In genomic region chr11:1017269-1018005, GRCh38 we compare ENCODE assay signal across 13 cellular contexts. TPM values are rescaled to one million over a fixed set of nuclear protein-coding genes. Genes with fewer than 3 reads are reported as not detected.
DNase-seq lines count a peak whose midpoint lies in the region; ATAC-seq, FAIRE-seq and TF ChIP-seq lines count a peak whose summit lies in the region.
"Had no signal": no experiment of that assay in that cellular context is flagged by ENCODE, and none has a peak within 500 bp of the region (broad histone marks: within the 10 kb centered on the region; RNA-seq: fewer than 3 reads in every experiment).

No MANE protein-coding gene starts in this region.

- H3K36me3 Mint-ChIP-seq in activated CD8-positive, alpha-beta memory T cell treated with anti-CD3 and anti-CD28 coated beads, Interleukin-2, amount 10 ng/mL, durations not matched to agents 7 days and 5 days, result no peaks in the 10 kb centered on the region
- peaks cover 0 to 7% of the 10 kb centered on the region in 2 donors for H3K36me3 Mint-ChIP-seq in activated naive CD4-positive, alpha-beta T cell treated with anti-CD3 and anti-CD28 coated beads, Interleukin-2, amount 50 U/mL, for 72 hours
- H3K36me3 Mint-ChIP-seq in stimulated activated effector memory CD8-positive, alpha-beta T cell treated with anti-CD3 and anti-CD28 coated beads, Interleukin-12 subunit alpha, Interleukin-12 subunit beta, amount 100 ng/mL, for 72 hours, result peaks cover 10% of the 10 kb centered on the region
- peaks cover 16% of the 10 kb centered on the region for H3K36me3 Mint-ChIP-seq in WTC11

- TF ChIP-seq CTCF in keratinocyte (optimal IDR thresholded peaks at IDR 0.05 in 1 of 3, IDR thresholded peaks at IDR 0.05 in 1 of 3, conservative IDR thresholded peaks at IDR 0.05 in 1 of 3; ENCODE audit: extremely low read depth in 1 of 3, insufficient read depth in 2 of 3, low read length in 3 of 3) (no peak), PC-9 (conservative IDR thresholded peaks at IDR 0.05) (no peak), WTC11 (IDR thresholded peaks at IDR 0.05) (no peak)

- dilution Hi-C loops in keratinocyte (cut with MboI; ENCODE audit: extremely low pct_ligation_motif_present, low sequenced_read_pairs), result no loop called here

- no peak overlapping the region for H3K9ac ChIP-seq in keratinocyte (ENCODE audit: control insufficient read depth, extremely low read depth, insufficient read depth, low read length)

- H3K27ac Mint-ChIP-seq in activated CD8-positive, alpha-beta memory T cell treated with anti-CD3 and anti-CD28 coated beads, Interleukin-2, amount 10 ng/mL, durations not matched to agents 7 days and 5 days, result no peak overlapping the region
- peak overlapping the region; percentile 1 to 2 for H3K27ac Mint-ChIP-seq in activated naive CD4-positive, alpha-beta T cell treated with anti-CD3 and anti-CD28 coated beads, Interleukin-2, amount 50 U/mL, for 72 hours
- H3K27ac Mint-ChIP-seq in stimulated activated effector memory CD8-positive, alpha-beta T cell treated with anti-CD3 and anti-CD28 coated beads, Interleukin-12 subunit alpha, Interleukin-12 subunit beta, amount 100 ng/mL, for 72 hours, result peak overlapping the region; percentile 5
- H3K27ac Mint-ChIP-seq in WTC11, result no peak overlapping the region

- H3K9me1 ChIP-seq in keratinocyte (ENCODE audit: control insufficient read depth, extremely low read depth, insufficient read depth, low read length), result no peaks in the 10 kb centered on the region

- POLR2A ChIA-PET in PC-9 (lab: Charles Lee; ENCODE audit: unreplicated experiment), result no interaction called here
- POLR2A ChIA-PET in WTC11 (lab: Charles Lee), result no interaction called here

- no peaks in the 10 kb centered on the region for H3K4me1 ChIP-seq in keratinocyte (ENCODE audit: control insufficient read depth, extremely low read depth, insufficient read depth, low read length)
- H3K4me1 ChIP-seq in PC-9 (replicated peaks; ENCODE audit: insufficient read depth), result no peaks in the 10 kb centered on the region

- no peak overlapping the region for H3K4me3 Mint-ChIP-seq in activated CD8-positive, alpha-beta memory T cell treated with anti-CD3 and anti-CD28 coated beads, Interleukin-2, amount 10 ng/mL, durations not matched to agents 7 days and 5 days
- no peak overlapping the region for H3K4me3 Mint-ChIP-seq in stimulated activated effector memory CD8-positive, alpha-beta T cell treated with anti-CD3 and anti-CD28 coated beads, Interleukin-12 subunit alpha, Interleukin-12 subunit beta, amount 100 ng/mL, for 72 hours
- H3K4me3 Mint-ChIP-seq in WTC11, result no peak overlapping the region

- no peaks in the 10 kb centered on the region for H4K20me1 ChIP-seq in keratinocyte (ENCODE audit: control insufficient read depth, extremely low read depth, insufficient read depth, low read length)
- H4K20me1 ChIP-seq in PC-9 (ENCODE audit: insufficient read depth), result no peaks in the 10 kb centered on the region

- H3F3A ChIP-seq in PC-9 (ENCODE audit: insufficient read depth, low read depth), result no peaks in the 10 kb centered on the region

- H3K9me3 ChIP-seq in keratinocyte (ENCODE audit: control insufficient read depth, low read depth, low read length) (peaks cover 7% of the 10 kb centered on the region), PC-9 (ENCODE audit: insufficient read depth, low read depth) (no peaks in the 10 kb centered on the region)

- no peaks in the 10 kb centered on the region for H3K27me3 ChIP-seq in keratinocyte (ENCODE audit: control insufficient read depth, extremely low read depth, insufficient read depth, low read length)
- H3K27me3 ChIP-seq in PC-9 (ENCODE audit: insufficient read depth, low read depth), result no peaks in the 10 kb centered on the region

- CTCF ChIA-PET in activated CD8-positive, alpha-beta memory T cell treated with anti-CD3 and anti-CD28 coated beads, Interleukin-2, amount 10 ng/mL, durations not matched to agents 7 days and 5 days (lab: Charles Lee), result no interaction called here
- CTCF ChIA-PET in PC-9 (lab: Charles Lee), result no interaction called here
- CTCF ChIA-PET in WTC11 (lab: Charles Lee), result no interaction called here

- ATAC-seq in activated CD8-positive, alpha-beta memory T cell treated with anti-CD3 and anti-CD28 coated beads, Interleukin-2, amount 10 ng/mL, durations not matched to agents 7 days and 5 days, result no peak
- ATAC-seq in activated naive CD4-positive, alpha-beta T cell treated with anti-CD3 and anti-CD28 coated beads, Interleukin-2, amount 50 U/mL, for 72 hours, result peak; percentile 20 to 46
- peak; percentile 39 for ATAC-seq in stimulated activated effector memory CD8-positive, alpha-beta T cell treated with anti-CD3 and anti-CD28 coated beads, Interleukin-12 subunit alpha, Interleukin-12 subunit beta, amount 100 ng/mL, for 72 hours
- no peak for ATAC-seq in WTC11

- DNase-seq in activated CD8-positive, alpha-beta memory T cell treated with anti-CD3 and anti-CD28 coated beads for 24 hours, result peak; percentile 65
- no peak for DNase-seq in activated CD8-positive, alpha-beta memory T cell treated with anti-CD3 and anti-CD28 coated beads, Interleukin-2, amount 10 ng/mL, durations not matched to agents 7 days and 5 days
- no peak for DNase-seq in activated naive CD4-positive, alpha-beta T cell treated with anti-CD3 and anti-CD28 coated beads, Interleukin-2, amount 50 U/mL, for 72 hours (ENCODE audit: low spot score in 2 of 2)
- no peak for DNase-seq in keratinocyte (ENCODE audit: low read depth, low spot score)
- DNase-seq in stimulated activated effector memory CD8-positive, alpha-beta T cell treated with anti-CD3 and anti-CD28 coated beads, Interleukin-12 subunit alpha, Interleukin-12 subunit beta, amount 100 ng/mL, for 72 hours (ENCODE audit: low spot score in 2 of 2), result no peak
- DNase-seq in RPMI8226, result no peak
- DNase-seq in PC-9, result no peak
- no peak for DNase-seq in WTC11 (ENCODE audit: low spot score)
- DNase-seq: DMS79, NCI-H1417 treated with DMSO at 0.1 percent for 48 hours had no signal

- no peaks in the 10 kb centered on the region for H3K27me3 Mint-ChIP-seq in activated CD8-positive, alpha-beta memory T cell treated with anti-CD3 and anti-CD28 coated beads, Interleukin-2, amount 10 ng/mL, durations not matched to agents 7 days and 5 days
- H3K27me3 Mint-ChIP-seq in WTC11 (ENCODE audit: low read depth), result no peaks in the 10 kb centered on the region; the same call in 1 of the 2 replicates

- BruUV-seq in PC-9 (replicated peaks; lab: Mats Ljungman, UMichigan), result no TSS peak

- H3K4me2 ChIP-seq in keratinocyte (ENCODE audit: control insufficient read depth, extremely low read depth, insufficient read depth, low read depth, low read length) (no peak overlapping the region), PC-9 (no peak overlapping the region)

- peak; percentile 85 for FAIRE-seq in keratinocyte (lab: Jason Lieb, UNC)
- FAIRE-seq: frontal cortex had no signal

- H2AFZ ChIP-seq in keratinocyte (ENCODE audit: control insufficient read depth, low read length) (no peak overlapping the region), PC-9 (no peak overlapping the region)

- H3K9me3 Mint-ChIP-seq in activated CD8-positive, alpha-beta memory T cell treated with anti-CD3 and anti-CD28 coated beads, Interleukin-2, amount 10 ng/mL, durations not matched to agents 7 days and 5 days (ENCODE audit: low read depth), result peaks cover 14% of the 10 kb centered on the region
- H3K9me3 Mint-ChIP-seq in activated naive CD4-positive, alpha-beta T cell treated with anti-CD3 and anti-CD28 coated beads, Interleukin-2, amount 50 U/mL, for 72 hours, result peaks cover 14 to 15% of the 10 kb centered on the region in 2 donors
- H3K9me3 Mint-ChIP-seq in stimulated activated effector memory CD8-positive, alpha-beta T cell treated with anti-CD3 and anti-CD28 coated beads, Interleukin-12 subunit alpha, Interleukin-12 subunit beta, amount 100 ng/mL, for 72 hours, result peaks cover 14% of the 10 kb centered on the region
- H3K9me3 Mint-ChIP-seq in WTC11, result peaks cover 24% of the 10 kb centered on the region

- H3K9me2 ChIP-seq in PC-9 (ENCODE audit: insufficient read depth), result no peaks in the 10 kb centered on the region

- intact Hi-C loops in PC-9 (cut with micrococcal nuclease; ENCODE audit: unreplicated experiment), result no loop called here

- peaks cover 17% of the 10 kb centered on the region for H3K4me1 Mint-ChIP-seq in activated CD8-positive, alpha-beta memory T cell treated with anti-CD3 and anti-CD28 coated beads, Interleukin-2, amount 10 ng/mL, durations not matched to agents 7 days and 5 days
- peaks cover 41% of the 10 kb centered on the region for H3K4me1 Mint-ChIP-seq in stimulated activated effector memory CD8-positive, alpha-beta T cell treated with anti-CD3 and anti-CD28 coated beads, Interleukin-12 subunit alpha, Interleukin-12 subunit beta, amount 100 ng/mL, for 72 hours
- 0 out of 2 replicates have a peak, but pooled peaks cover 3% of the 10 kb centered on the region for H3K4me1 Mint-ChIP-seq in WTC11

- H3K79me2 ChIP-seq in keratinocyte (ENCODE audit: control insufficient read depth, insufficient read depth, low read length) (peaks cover 5% of the 10 kb centered on the region), PC-9 (ENCODE audit: low read depth) (no peaks in the 10 kb centered on the region)

- no peak overlapping the region for H3K27ac ChIP-seq in keratinocyte (ENCODE audit: control insufficient read depth, insufficient read depth, low read length)
- H3K27ac ChIP-seq in PC-9, result no peak overlapping the region

- H3K36me3 ChIP-seq in keratinocyte (ENCODE audit: control insufficient read depth in 2 of 2, extremely low read depth in 1 of 2, insufficient read depth in 2 of 2, low read length in 2 of 2) (peaks cover 0 to 2% of the 10 kb centered on the region in 2 experiments), PC-9 (ENCODE audit: low read depth) (no peaks in the 10 kb centered on the region)

- H3K4me3 ChIP-seq in keratinocyte (ENCODE audit: control insufficient read depth in 2 of 3, extremely low read depth in 1 of 3, insufficient read depth in 2 of 3, low read depth in 1 of 3, low read length in 3 of 3), result no peak overlapping the region
- H3K4me3 ChIP-seq in PC-9, result no peak overlapping the region

RNA-seq across cellular contexts. Expression of gene MUC6, which starts 19.1 kb away (rescaled TPM):
- total RNA-seq in activated CD8-positive, alpha-beta memory T cell treated with anti-CD3 and anti-CD28 coated beads, Interleukin-2, amount 10 ng/mL, durations not matched to agents 7 days and 5 days, result not detected
- not detected for total RNA-seq in activated naive CD4-positive, alpha-beta T cell treated with anti-CD3 and anti-CD28 coated beads, Interleukin-2, amount 50 U/mL, for 72 hours
- not detected in 3 replicates for polyA plus RNA-seq in keratinocyte
- polyA plus RNA-seq in keratinocyte (2011; ENCODE audit: low read depth), result not detected
- not detected in 2 replicates for polyA plus RNA-seq in keratinocyte (2011; cell fraction: cytosol; rRNA removed)
- not detected in 2 replicates for polyA plus RNA-seq in keratinocyte (2011; cell fraction: nucleus; rRNA removed)
- polyA plus RNA-seq in keratinocyte (2012; ENCODE audit: low replicate concordance), result 0.07 and 0.14 TPM in 2 replicates
- polyA minus RNA-seq in keratinocyte, result 0.30 TPM in 1 of 3 replicates, not detected in the others
- not detected for polyA minus RNA-seq in keratinocyte (2011; cell fraction: cytosol; rRNA and poly(A)+ RNA removed)
- polyA minus RNA-seq in keratinocyte (2011; cell fraction: nucleus; rRNA and poly(A)+ RNA removed), result not detected in 2 replicates
- 0.07 TPM in 1 of 2 replicates, not detected in the other for total RNA-seq in PC-9 (2021)
- 0.05 to 0.13 TPM (median 0.07 TPM) in 3 replicates for total RNA-seq in WTC11 (2021)
- total RNA-seq: A673; frontal cortex; T-helper 2 cell treated with Interferon-gamma antibody and Interleukin-4, amounts not matched to agents 100 ng/mL and 5 ng/mL, for 36 hours had no signal

RNA-seq across cellular contexts. Expression of gene MUC2, which starts 57.2 kb away (rescaled TPM):
- total RNA-seq in activated CD8-positive, alpha-beta memory T cell treated with anti-CD3 and anti-CD28 coated beads, Interleukin-2, amount 10 ng/mL, durations not matched to agents 7 days and 5 days, result not detected
- total RNA-seq in activated naive CD4-positive, alpha-beta T cell treated with anti-CD3 and anti-CD28 coated beads, Interleukin-2, amount 50 U/mL, for 72 hours, result not detected
- polyA plus RNA-seq in keratinocyte, result not detected in 3 replicates
- polyA plus RNA-seq in keratinocyte (2011; ENCODE audit: low read depth), result not detected
- not detected in 2 replicates for polyA plus RNA-seq in keratinocyte (2011; cell fraction: cytosol; rRNA removed)
- not detected in 2 replicates for polyA plus RNA-seq in keratinocyte (2011; cell fraction: nucleus; rRNA removed)
- not detected in 2 replicates for polyA plus RNA-seq in keratinocyte (2012; ENCODE audit: low replicate concordance)
- polyA minus RNA-seq in keratinocyte, result 0.07 TPM in 1 of 3 replicates, not detected in the others
- polyA minus RNA-seq in keratinocyte (2011; cell fraction: cytosol; rRNA and poly(A)+ RNA removed), result not detected
- polyA minus RNA-seq in keratinocyte (2011; cell fraction: nucleus; rRNA and poly(A)+ RNA removed), result not detected in 2 replicates
- total RNA-seq in PC-9 (2021) (0.03 and 0.04 TPM in 2 replicates), WTC11 (2021) (0.07 to 0.60 TPM (median 0.22 TPM) in 3 replicates)
- total RNA-seq: A673; frontal cortex; T-helper 2 cell treated with Interferon-gamma antibody and Interleukin-4, amounts not matched to agents 100 ng/mL and 5 ng/mL, for 36 hours had no signal

Comparison
In these comparisons a context has a peak if more than half of its experiments do, and no peak if none do; other contexts are left out.
1. ATAC-seq: peak in activated naive CD4-positive, alpha-beta T cell treated with anti-CD3 and anti-CD28 coated beads, Interleukin-2, amount 50 U/mL, for 72 hours (2 of 2) and stimulated activated effector memory CD8-positive, alpha-beta T cell treated with anti-CD3 and anti-CD28 coated beads, Interleukin-12 subunit alpha, Interleukin-12 subunit beta, amount 100 ng/mL, for 72 hours (single experiment); none in activated CD8-positive, alpha-beta memory T cell treated with anti-CD3 and anti-CD28 coated beads, Interleukin-2, amount 10 ng/mL, durations not matched to agents 7 days and 5 days (single experiment) and WTC11 (single experiment).
2. H3K27ac Mint-ChIP-seq: peak in activated naive CD4-positive, alpha-beta T cell treated with anti-CD3 and anti-CD28 coated beads, Interleukin-2, amount 50 U/mL, for 72 hours (2 of 2) and stimulated activated effector memory CD8-positive, alpha-beta T cell treated with anti-CD3 and anti-CD28 coated beads, Interleukin-12 subunit alpha, Interleukin-12 subunit beta, amount 100 ng/mL, for 72 hours (single experiment); none in activated CD8-positive, alpha-beta memory T cell treated with anti-CD3 and anti-CD28 coated beads, Interleukin-2, amount 10 ng/mL, durations not matched to agents 7 days and 5 days (single experiment) and WTC11 (single experiment).